In the genomic region with DNA sequence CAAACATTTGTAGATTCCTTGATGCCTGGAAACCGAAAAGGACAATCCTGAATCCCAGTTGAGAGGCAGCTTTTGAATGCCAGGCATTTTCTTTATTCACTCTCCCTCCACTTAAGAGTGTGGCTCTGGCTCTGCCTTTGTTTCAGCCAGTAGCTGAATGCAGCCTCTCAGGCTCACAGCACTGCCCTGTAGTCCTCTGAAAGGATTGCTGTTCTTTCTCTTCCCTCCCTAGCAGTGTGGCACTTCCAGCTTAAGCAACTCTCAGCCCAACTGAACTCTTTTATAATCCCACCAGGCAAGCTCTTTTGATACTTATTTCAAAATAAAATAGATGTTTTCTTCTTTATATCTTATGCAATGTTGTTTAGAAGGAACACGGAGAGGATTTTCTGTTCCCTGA, we compare ENCODE assay signal across 14 cellular contexts.
DNase-seq lines count a peak whose midpoint lies in the region; ATAC-seq and TF ChIP-seq lines count a peak whose summit lies in the region.
"Had no signal": no experiment of that assay in that cellular context is flagged by ENCODE, and none has a peak within 500 bp of the region (broad histone marks: within the 10 kb centered on the region; RNA-seq: fewer than 3 reads in every experiment).

No MANE protein-coding gene starts in this region.

- H3K4me3 ChIP-seq in SJSA1 (no peak overlapping the region), fibroblast of the aortic adventitia (ENCODE audit: low read depth, low read length) (no peak overlapping the region), mesodermal cell (ENCODE audit: extremely low read depth, insufficient read depth, low read length, poor library complexity, severe bottlenecking) (no peak overlapping the region)
- H3K4me3 ChIP-seq: esophagus squamous epithelium, upper lobe of left lung had no signal

- H3K27ac ChIP-seq in SJSA1 (peak overlapping the region; percentile 29; the same call in 1 of the 2 replicates), mesodermal cell (ENCODE audit: low read depth, low read length, severe bottlenecking) (peak overlapping the region; percentile 16)
- H3K27ac ChIP-seq: neutrophil, upper lobe of left lung had no signal

- WGBS in mesodermal cell (ENCODE audit: insufficient coverage in 2 of 2), 2 experiments, result 13 to 18% methylated on average over 1 of the region's 2 CpGs

- H3K4me1 ChIP-seq in SJSA1 (replicated peaks), result peaks cover 26% of the 10 kb centered on the region
- peaks cover 15% of the 10 kb centered on the region for H3K4me1 ChIP-seq in mesodermal cell (ENCODE audit: control insufficient read depth, insufficient read depth, low read length, poor library complexity, severe bottlenecking)
- H3K4me1 ChIP-seq: upper lobe of left lung had no signal

- no peaks in the 10 kb centered on the region for H3K27me3 ChIP-seq in SJSA1 (replicated peaks)
- H3K27me3 ChIP-seq: esophagus squamous epithelium, neutrophil, upper lobe of left lung had no signal

- peak; percentile 23 for DNase-seq in AG08395 (ENCODE audit: low spot score)
- DNase-seq in SJSA1 (ENCODE audit: low read depth in 1 of 2, low spot score in 2 of 2), result peak in 1 of 2 experiments; percentile 32
- DNase-seq in fibroblast of the aortic adventitia (ENCODE audit: low read depth), result peak; percentile 53
- DNase-seq in NOMO-1 treated with dmso at 0.1 percent for 144 hours (lab: John Stamatoyannopoulos, UW; ENCODE audit: unreplicated experiment), result no peak
- no peak for DNase-seq in stimulated activated CD4-positive, alpha-beta T cell treated with anti-CD3 and anti-CD28 coated beads, Interleukin-2, amount 100 ng/mL, for 48 hours
- DNase-seq: activated naive CD4-positive, alpha-beta T cell treated with anti-CD3 and anti-CD28 coated beads for 36 hours; central memory CD4-positive, alpha-beta T cell; esophagus squamous epithelium; NCI-H1048; upper lobe of left lung had no signal

- no peaks in the 10 kb centered on the region for H3K36me3 ChIP-seq in SJSA1
- H3K36me3 ChIP-seq in mesodermal cell (ENCODE audit: control insufficient read depth, insufficient read depth, low read length), result no peaks in the 10 kb centered on the region
- H3K36me3 ChIP-seq: esophagus squamous epithelium, neutrophil, upper lobe of left lung had no signal

- ATAC-seq in GM21717 (IDR thresholded peaks at IDR 0.05; ENCODE audit: unreplicated experiment) (no peak), HG03095 (IDR thresholded peaks at IDR 0.05; ENCODE audit: unreplicated experiment) (no peak)

- peak; percentile 7 for TF ChIP-seq CTCF in fibroblast of the aortic adventitia (IDR thresholded peaks at IDR 0.05; ENCODE audit: insufficient read depth, low read length)

- H3K9me3 ChIP-seq in SJSA1 (replicated peaks) (no peaks in the 10 kb centered on the region), mesodermal cell (ENCODE audit: control insufficient read depth, low read length) (no peaks in the 10 kb centered on the region)
- H3K9me3 ChIP-seq: esophagus squamous epithelium, neutrophil, upper lobe of left lung had no signal

Comparison
In these comparisons a context has a peak if more than half of its experiments do, and no peak if none do; other contexts are left out.
1. DNase-seq: peak in AG08395 (single experiment) and fibroblast of the aortic adventitia (single experiment); none in NOMO-1 treated with dmso at 0.1 percent for 144 hours (single experiment) and stimulated activated CD4-positive, alpha-beta T cell treated with anti-CD3 and anti-CD28 coated beads, Interleukin-2, amount 100 ng/mL, for 48 hours (0 of 2).